ENCODE assay signal across 1 cellular context in the genomic region with DNA sequence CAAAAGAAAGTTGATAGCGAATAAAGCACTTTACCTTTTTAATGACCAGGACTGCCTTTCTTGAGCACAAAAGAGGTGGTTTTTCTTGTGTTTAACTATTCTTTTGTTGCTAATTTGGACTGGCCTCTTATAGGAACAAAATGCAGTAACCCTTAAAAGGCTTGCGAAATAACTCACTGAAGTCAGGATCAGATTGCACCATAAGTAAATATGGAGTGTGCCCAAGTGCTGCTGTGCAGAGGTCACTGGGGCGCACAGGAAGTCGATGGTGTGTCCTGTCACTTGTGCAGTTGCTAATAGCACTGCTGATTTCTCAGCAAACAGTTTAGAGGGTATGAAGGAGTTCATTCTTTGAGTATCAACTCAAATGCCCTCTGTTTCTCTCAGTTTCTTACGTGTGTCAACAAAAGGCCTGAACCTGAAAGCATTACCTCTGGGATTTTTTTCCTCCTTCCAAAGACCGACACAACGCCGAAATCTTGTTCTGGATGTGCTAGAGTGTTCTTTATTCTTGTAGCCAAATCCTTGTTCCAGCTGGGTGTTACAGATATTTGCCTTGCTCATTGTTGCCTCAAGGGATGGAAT.
A peak's percentile ranks its signal among the peaks of the same experiment; 100 is the strongest.
TF ChIP-seq lines count a peak whose summit lies in the region.

No MANE protein-coding gene starts in this region.

TF ChIP-seq in HepG2, 621 proteins besides CTCF, POLR2A, EP300 and RAD21 (continued from another document and continues in another):
- TF ChIP-seq, protein P1, sequence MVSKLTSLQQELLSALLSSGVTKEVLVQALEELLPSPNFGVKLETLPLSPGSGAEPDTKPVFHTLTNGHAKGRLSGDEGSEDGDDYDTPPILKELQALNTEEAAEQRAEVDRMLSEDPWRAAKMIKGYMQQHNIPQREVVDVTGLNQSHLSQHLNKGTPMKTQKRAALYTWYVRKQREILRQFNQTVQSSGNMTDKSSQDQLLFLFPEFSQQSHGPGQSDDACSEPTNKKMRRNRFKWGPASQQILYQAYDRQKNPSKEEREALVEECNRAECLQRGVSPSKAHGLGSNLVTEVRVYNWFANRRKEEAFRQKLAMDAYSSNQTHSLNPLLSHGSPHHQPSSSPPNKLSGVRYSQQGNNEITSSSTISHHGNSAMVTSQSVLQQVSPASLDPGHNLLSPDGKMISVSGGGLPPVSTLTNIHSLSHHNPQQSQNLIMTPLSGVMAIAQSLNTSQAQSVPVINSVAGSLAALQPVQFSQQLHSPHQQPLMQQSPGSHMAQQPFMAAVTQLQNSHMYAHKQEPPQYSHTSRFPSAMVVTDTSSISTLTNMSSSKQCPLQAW (CRISPR knock-in tag; IDR thresholded peaks at IDR 0.05): peak; percentile 66; the same call in 1 of the 2 replicates
- TF ChIP-seq, protein P2, sequence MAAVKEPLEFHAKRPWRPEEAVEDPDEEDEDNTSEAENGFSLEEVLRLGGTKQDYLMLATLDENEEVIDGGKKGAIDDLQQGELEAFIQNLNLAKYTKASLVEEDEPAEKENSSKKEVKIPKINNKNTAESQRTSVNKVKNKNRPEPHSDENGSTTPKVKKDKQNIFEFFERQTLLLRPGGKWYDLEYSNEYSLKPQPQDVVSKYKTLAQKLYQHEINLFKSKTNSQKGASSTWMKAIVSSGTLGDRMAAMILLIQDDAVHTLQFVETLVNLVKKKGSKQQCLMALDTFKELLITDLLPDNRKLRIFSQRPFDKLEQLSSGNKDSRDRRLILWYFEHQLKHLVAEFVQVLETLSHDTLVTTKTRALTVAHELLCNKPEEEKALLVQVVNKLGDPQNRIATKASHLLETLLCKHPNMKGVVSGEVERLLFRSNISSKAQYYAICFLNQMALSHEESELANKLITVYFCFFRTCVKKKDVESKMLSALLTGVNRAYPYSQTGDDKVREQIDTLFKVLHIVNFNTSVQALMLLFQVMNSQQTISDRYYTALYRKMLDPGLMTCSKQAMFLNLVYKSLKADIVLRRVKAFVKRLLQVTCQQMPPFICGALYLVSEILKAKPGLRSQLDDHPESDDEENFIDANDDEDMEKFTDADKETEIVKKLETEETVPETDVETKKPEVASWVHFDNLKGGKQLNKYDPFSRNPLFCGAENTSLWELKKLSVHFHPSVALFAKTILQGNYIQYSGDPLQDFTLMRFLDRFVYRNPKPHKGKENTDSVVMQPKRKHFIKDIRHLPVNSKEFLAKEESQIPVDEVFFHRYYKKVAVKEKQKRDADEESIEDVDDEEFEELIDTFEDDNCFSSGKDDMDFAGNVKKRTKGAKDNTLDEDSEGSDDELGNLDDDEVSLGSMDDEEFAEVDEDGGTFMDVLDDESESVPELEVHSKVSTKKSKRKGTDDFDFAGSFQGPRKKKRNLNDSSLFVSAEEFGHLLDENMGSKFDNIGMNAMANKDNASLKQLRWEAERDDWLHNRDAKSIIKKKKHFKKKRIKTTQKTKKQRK (IDR thresholded peaks at IDR 0.05; ENCODE audit: low read length): no peak
- TF ChIP-seq KLF9 (CRISPR knock-in tag; IDR thresholded peaks at IDR 0.05; ENCODE audit: low read depth) (no peak), PCBP1 (IDR thresholded peaks at IDR 0.05; ENCODE audit: borderline replicate concordance, low read depth, low read length) (no peak), ZNF430 (CRISPR knock-in tag; IDR thresholded peaks at IDR 0.05) (peak; percentile 93), SMYD3 (CRISPR knock-in tag; IDR thresholded peaks at IDR 0.05) (no peak), ZFP36 (IDR thresholded peaks at IDR 0.05; ENCODE audit: borderline replicate concordance, low read depth, low read length, partially characterized antibody) (no peak), ZNF343 (CRISPR knock-in tag; IDR thresholded peaks at IDR 0.05) (peak; percentile 61; the same call in 1 of the 2 replicates), KDM2A (CRISPR knock-in tag; IDR thresholded peaks at IDR 0.05; ENCODE audit: borderline replicate concordance, low read depth) (peak; percentile 72), SMAD9 (CRISPR knock-in tag; IDR thresholded peaks at IDR 0.05) (no peak), NPAS2 (CRISPR knock-in tag; IDR thresholded peaks at IDR 0.05; ENCODE audit: borderline replicate concordance) (no peak), POLR2AphosphoS5 (IDR thresholded peaks at IDR 0.05; ENCODE audit: low read depth, low read length) (no peak), SATB2 (CRISPR knock-in tag; IDR thresholded peaks at IDR 0.05) (no peak), ZNF567 (CRISPR knock-in tag; IDR thresholded peaks at IDR 0.05; ENCODE audit: borderline replicate concordance) (no peak), HOXD1 (CRISPR knock-in tag; IDR thresholded peaks at IDR 0.05) (peak; percentile 92), TOPORS (CRISPR knock-in tag; IDR thresholded peaks at IDR 0.05) (no peak), SNAI1 (CRISPR knock-in tag; IDR thresholded peaks at IDR 0.05; ENCODE audit: borderline replicate concordance) (no peak), NKX3-1 (CRISPR knock-in tag; IDR thresholded peaks at IDR 0.05) (peak; percentile 83), PPARG (CRISPR knock-in tag; conservative IDR thresholded peaks at IDR 0.05) (peak; percentile 98), REPIN1 (CRISPR knock-in tag; IDR thresholded peaks at IDR 0.05; ENCODE audit: borderline replicate concordance, low read depth) (peak; percentile 68; the same call in 1 of the 2 replicates), HOXA9 (CRISPR knock-in tag; IDR thresholded peaks at IDR 0.05; ENCODE audit: borderline replicate concordance) (no peak), ZNF558 (CRISPR knock-in tag; IDR thresholded peaks at IDR 0.05; ENCODE audit: borderline replicate concordance) (no peak; the same call in 1 of the 2 replicates), HNRNPLL (IDR thresholded peaks at IDR 0.05; ENCODE audit: low read depth, low read length, poor library complexity, severe bottlenecking) (no peak), CHD4 (IDR thresholded peaks at IDR 0.05; ENCODE audit: borderline replicate concordance, low read length) (peak; percentile 53; the same call in 1 of the 2 replicates), NAIF1 (CRISPR knock-in tag; IDR thresholded peaks at IDR 0.05; ENCODE audit: borderline replicate concordance) (peak; percentile 67; the same call in 1 of the 2 replicates), AHR (CRISPR knock-in tag; IDR thresholded peaks at IDR 0.05) (peak; percentile 52; the same call in 1 of the 2 replicates), KDM4B (CRISPR knock-in tag; IDR thresholded peaks at IDR 0.05) (peak; percentile 90; the same call in 1 of the 2 replicates), ZNF670 (CRISPR knock-in tag; IDR thresholded peaks at IDR 0.05; ENCODE audit: borderline replicate concordance) (no peak; the same call in 1 of the 2 replicates), SYNCRIP (IDR thresholded peaks at IDR 0.05; ENCODE audit: insufficient read depth, low read depth, low read length) (no peak), ZNF674 (CRISPR knock-in tag; IDR thresholded peaks at IDR 0.05; ENCODE audit: low read depth) (no peak), ZNF230 (CRISPR knock-in tag; IDR thresholded peaks at IDR 0.05) (peak; percentile 77; the same call in 1 of the 2 replicates), ZNF138 (CRISPR knock-in tag; IDR thresholded peaks at IDR 0.05; ENCODE audit: low read depth) (no peak), ZNF839 (CRISPR knock-in tag; IDR thresholded peaks at IDR 0.05; ENCODE audit: borderline replicate concordance) (no peak; the same call in 1 of the 2 replicates), POGZ (CRISPR knock-in tag; IDR thresholded peaks at IDR 0.05) (peak; percentile 90), KLF16 (CRISPR knock-in tag; IDR thresholded peaks at IDR 0.05) (peak in 1 of 2 experiments; percentile 97; a peak in 2 of 4 replicates)
- TF ChIP-seq, protein P3, sequence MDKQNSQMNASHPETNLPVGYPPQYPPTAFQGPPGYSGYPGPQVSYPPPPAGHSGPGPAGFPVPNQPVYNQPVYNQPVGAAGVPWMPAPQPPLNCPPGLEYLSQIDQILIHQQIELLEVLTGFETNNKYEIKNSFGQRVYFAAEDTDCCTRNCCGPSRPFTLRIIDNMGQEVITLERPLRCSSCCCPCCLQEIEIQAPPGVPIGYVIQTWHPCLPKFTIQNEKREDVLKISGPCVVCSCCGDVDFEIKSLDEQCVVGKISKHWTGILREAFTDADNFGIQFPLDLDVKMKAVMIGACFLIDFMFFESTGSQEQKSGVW (CRISPR knock-in tag; IDR thresholded peaks at IDR 0.05; ENCODE audit: borderline replicate concordance): no peak
- TF ChIP-seq, protein P4, sequence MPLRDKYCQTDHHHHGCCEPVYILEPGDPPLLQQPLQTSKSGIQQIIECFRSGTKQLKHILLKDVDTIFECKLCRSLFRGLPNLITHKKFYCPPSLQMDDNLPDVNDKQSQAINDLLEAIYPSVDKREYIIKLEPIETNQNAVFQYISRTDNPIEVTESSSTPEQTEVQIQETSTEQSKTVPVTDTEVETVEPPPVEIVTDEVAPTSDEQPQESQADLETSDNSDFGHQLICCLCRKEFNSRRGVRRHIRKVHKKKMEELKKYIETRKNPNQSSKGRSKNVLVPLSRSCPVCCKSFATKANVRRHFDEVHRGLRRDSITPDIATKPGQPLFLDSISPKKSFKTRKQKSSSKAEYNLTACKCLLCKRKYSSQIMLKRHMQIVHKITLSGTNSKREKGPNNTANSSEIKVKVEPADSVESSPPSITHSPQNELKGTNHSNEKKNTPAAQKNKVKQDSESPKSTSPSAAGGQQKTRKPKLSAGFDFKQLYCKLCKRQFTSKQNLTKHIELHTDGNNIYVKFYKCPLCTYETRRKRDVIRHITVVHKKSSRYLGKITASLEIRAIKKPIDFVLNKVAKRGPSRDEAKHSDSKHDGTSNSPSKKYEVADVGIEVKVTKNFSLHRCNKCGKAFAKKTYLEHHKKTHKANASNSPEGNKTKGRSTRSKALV (CRISPR knock-in tag; IDR thresholded peaks at IDR 0.05): peak; percentile 61; the same call in 1 of the 2 replicates
- TF ChIP-seq, protein P5, sequence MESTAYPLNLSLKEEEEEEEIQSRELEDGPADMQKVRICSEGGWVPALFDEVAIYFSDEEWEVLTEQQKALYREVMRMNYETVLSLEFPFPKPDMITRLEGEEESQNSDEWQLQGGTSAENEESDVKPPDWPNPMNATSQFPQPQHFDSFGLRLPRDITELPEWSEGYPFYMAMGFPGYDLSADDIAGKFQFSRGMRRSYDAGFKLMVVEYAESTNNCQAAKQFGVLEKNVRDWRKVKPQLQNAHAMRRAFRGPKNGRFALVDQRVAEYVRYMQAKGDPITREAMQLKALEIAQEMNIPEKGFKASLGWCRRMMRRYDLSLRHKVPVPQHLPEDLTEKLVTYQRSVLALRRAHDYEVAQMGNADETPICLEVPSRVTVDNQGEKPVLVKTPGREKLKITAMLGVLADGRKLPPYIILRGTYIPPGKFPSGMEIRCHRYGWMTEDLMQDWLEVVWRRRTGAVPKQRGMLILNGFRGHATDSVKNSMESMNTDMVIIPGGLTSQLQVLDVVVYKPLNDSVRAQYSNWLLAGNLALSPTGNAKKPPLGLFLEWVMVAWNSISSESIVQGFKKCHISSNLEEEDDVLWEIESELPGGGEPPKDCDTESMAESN (CRISPR knock-in tag; conservative IDR thresholded peaks at IDR 0.05): peak; percentile 91
- TF ChIP-seq, protein P6, sequence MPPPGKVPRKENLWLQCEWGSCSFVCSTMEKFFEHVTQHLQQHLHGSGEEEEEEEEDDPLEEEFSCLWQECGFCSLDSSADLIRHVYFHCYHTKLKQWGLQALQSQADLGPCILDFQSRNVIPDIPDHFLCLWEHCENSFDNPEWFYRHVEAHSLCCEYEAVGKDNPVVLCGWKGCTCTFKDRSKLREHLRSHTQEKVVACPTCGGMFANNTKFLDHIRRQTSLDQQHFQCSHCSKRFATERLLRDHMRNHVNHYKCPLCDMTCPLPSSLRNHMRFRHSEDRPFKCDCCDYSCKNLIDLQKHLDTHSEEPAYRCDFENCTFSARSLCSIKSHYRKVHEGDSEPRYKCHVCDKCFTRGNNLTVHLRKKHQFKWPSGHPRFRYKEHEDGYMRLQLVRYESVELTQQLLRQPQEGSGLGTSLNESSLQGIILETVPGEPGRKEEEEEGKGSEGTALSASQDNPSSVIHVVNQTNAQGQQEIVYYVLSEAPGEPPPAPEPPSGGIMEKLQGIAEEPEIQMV (CRISPR knock-in tag; IDR thresholded peaks at IDR 0.05; ENCODE audit: low read depth): peak; percentile 83; the same call in 1 of the 2 replicates
- TF ChIP-seq, protein P7, sequence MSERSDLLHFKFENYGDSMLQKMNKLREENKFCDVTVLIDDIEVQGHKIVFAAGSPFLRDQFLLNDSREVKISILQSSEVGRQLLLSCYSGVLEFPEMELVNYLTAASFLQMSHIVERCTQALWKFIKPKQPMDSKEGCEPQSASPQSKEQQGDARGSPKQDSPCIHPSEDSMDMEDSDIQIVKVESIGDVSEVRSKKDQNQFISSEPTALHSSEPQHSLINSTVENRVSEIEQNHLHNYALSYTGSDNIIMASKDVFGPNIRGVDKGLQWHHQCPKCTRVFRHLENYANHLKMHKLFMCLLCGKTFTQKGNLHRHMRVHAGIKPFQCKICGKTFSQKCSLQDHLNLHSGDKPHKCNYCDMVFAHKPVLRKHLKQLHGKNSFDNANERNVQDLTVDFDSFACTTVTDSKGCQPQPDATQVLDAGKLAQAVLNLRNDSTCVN (CRISPR knock-in tag; IDR thresholded peaks at IDR 0.05; ENCODE audit: borderline replicate concordance): peak; percentile 83
- TF ChIP-seq, protein P8, sequence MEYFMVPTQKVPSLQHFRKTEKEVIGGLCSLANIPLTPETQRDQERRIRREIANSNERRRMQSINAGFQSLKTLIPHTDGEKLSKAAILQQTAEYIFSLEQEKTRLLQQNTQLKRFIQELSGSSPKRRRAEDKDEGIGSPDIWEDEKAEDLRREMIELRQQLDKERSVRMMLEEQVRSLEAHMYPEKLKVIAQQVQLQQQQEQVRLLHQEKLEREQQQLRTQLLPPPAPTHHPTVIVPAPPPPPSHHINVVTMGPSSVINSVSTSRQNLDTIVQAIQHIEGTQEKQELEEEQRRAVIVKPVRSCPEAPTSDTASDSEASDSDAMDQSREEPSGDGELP (IDR thresholded peaks at IDR 0.05; ENCODE audit: borderline replicate concordance, low read depth): peak; percentile 87; the same call in 1 of the 2 replicates
- TF ChIP-seq, protein P9, sequence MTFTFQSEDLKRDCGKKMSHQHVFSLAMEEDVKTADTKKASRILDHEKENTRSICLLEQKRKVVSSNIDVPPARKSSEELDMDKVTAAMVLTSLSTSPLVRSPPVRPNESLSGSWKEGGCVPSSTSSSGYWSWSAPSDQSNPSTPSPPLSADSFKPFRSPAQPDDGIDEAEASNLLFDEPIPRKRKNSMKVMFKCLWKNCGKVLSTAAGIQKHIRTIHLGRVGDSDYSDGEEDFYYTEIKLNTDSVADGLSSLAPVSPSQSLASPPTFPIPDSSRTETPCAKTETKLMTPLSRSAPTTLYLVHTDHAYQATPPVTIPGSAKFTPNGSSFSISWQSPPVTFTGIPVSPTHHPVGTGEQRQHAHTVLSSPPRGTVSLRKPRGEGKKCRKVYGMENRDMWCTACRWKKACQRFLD (CRISPR knock-in tag; IDR thresholded peaks at IDR 0.05; ENCODE audit: borderline replicate concordance): no peak; the same call in 1 of the 2 replicates
- TF ChIP-seq, protein P10, sequence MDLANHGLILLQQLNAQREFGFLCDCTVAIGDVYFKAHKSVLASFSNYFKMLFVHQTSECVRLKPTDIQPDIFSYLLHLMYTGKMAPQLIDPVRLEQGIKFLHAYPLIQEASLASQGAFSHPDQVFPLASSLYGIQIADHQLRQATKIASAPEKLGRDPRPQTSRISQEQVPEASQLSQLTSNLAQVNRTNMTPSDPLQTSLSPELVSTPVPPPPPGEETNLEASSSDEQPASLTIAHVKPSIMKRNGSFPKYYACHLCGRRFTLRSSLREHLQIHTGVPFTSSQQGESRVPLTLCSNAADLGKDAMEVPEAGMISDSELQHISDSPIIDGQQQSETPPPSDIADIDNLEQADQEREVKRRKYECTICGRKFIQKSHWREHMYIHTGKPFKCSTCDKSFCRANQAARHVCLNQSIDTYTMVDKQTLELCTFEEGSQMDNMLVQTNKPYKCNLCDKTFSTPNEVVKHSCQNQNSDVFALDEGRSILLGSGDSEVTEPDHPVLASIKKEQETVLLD (CRISPR knock-in tag; IDR thresholded peaks at IDR 0.05; ENCODE audit: low read depth): no peak
